Comparison of ENCODE assay signal across 31 cellular contexts in genomic region chr13:96544965-96545364, GRCh38.
"Had no signal": no experiment of that assay in that cellular context is flagged by ENCODE, and none has a peak within 500 bp of the region (broad histone marks: within the 10 kb centered on the region; RNA-seq: fewer than 3 reads in every experiment).

No MANE protein-coding gene starts in this region.

- H3K27ac ChIP-seq: cardiac muscle cell, SJCRH30, SK-N-MC, WERI-Rb-1 had no signal

- H3K4me3 ChIP-seq: cardiac muscle cell, SJCRH30, SK-N-MC had no signal

- H3K4me1 ChIP-seq: SJCRH30 had no signal

- H3K36me3 ChIP-seq: cardiac muscle cell, SJCRH30, WERI-Rb-1 had no signal

- DNase-seq: activated CD4-positive, alpha-beta memory T cell treated with anti-CD3 and anti-CD28 coated beads, Interleukin-2, amount 10 ng/mL, durations not matched to agents 7 days and 5 days; activated CD4-positive, alpha-beta T cell treated with anti-CD3 and anti-CD28 coated beads for 1 hour; activated CD4-positive, alpha-beta T cell treated with anti-CD3 and anti-CD28 coated beads for 48 hours; activated CD4-positive, CD25-positive, alpha-beta regulatory T cell; activated CD8-positive, alpha-beta memory T cell treated with anti-CD3 and anti-CD28 coated beads for 24 hours; activated CD8-positive, alpha-beta memory T cell treated with anti-CD3 and anti-CD28 coated beads, Interleukin-2, amount 10 ng/mL, durations not matched to agents 7 days and 5 days; activated CD8-positive, alpha-beta memory T cell treated with anti-CD3 and anti-CD28 coated beads, Interleukin-2, amount 50 U/mL, for 48 hours; activated effector memory CD4-positive, alpha-beta T cell treated with Interleukin-2 at 50 U/mL for 16 hours; activated naive CD4-positive, alpha-beta T cell treated with anti-CD3 and anti-CD28 coated beads, Interleukin-2, amount 10 ng/mL, durations not matched to agents 7 days and 5 days; activated naive CD8-positive, alpha-beta T cell treated with anti-CD3 and anti-CD28 coated beads, Interleukin-2, amount 50 U/mL, for 24 hours; activated T-cell treated with anti-CD3 and anti-CD28 coated beads, Interleukin-2, amount 50 U/mL, for 48 hours; amygdala; Karpas-422; KBM-7; NCI-H1105; NCI-H1417 treated with DMSO at 0.1 percent for 48 hours; NCI-H187 treated with DMSO at 0.1 percent for 48 hours; NCI-H2081; NCI-H226; NCI-H446 treated with DMSO at 0.1 percent for 48 hours; NCI-H524; NCI-H69; NK-92 treated with Interleukin-12 subunit alpha and Interleukin-12 subunit beta, amount 100 ng/mL, for 24 hours; OCI-M1; SHP77; SJCRH30; T1000; WERI-Rb-1 had no signal

- ATAC-seq: activated CD8-positive, alpha-beta memory T cell treated with anti-CD3 and anti-CD28 coated beads, Interleukin-2, amount 10 ng/mL, durations not matched to agents 7 days and 5 days; activated naive CD8-positive, alpha-beta T cell treated with anti-CD3 and anti-CD28 coated beads, Interleukin-2, amount 50 U/mL, for 24 hours; Panc1 had no signal

- H3K9me3 ChIP-seq: SJCRH30 had no signal

- H3K27me3 ChIP-seq: cardiac muscle cell, SJCRH30 had no signal
